ENCODE assay signal across 15 cellular contexts in the genomic region with DNA sequence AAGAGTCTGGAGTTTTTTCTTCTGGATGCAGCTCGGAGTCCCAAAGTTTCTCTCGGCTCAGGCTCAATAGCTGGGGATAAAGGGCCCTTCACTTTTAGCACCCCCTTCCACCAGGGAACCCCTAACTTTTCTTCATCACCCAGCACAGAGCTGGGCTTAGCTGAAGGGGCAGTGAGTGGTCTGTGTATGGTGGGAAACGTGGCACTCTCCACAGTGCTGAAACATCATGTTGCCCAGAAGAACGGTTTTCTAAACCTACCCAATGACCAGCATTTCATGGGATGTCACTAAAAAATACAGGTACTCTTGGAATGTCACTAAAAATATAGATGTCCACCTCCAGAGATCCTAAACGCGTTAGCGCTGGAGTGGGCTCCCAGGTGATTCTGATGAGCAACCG. TPM values are rescaled to one million over a fixed set of nuclear protein-coding genes. Genes with fewer than 3 reads are reported as not detected.
DNase-seq lines count a peak whose midpoint lies in the region; ATAC-seq and TF ChIP-seq lines count a peak whose summit lies in the region.
"Had no signal": no experiment of that assay in that cellular context is flagged by ENCODE, and none has a peak within 500 bp of the region (broad histone marks: within the 10 kb centered on the region; RNA-seq: fewer than 3 reads in every experiment).

No MANE protein-coding gene starts in this region.

- H3K36me3 Mint-ChIP-seq in H9 (ENCODE audit: insufficient read depth in 1 of 3, low read depth in 3 of 3) = peaks cover 4 to 12% (median 4%) of the 10 kb centered on the region in 3 experiments
- H3K36me3 Mint-ChIP-seq in WTC11 = peaks cover 7% of the 10 kb centered on the region
- H3K36me3 Mint-ChIP-seq: CD14-positive monocyte; CD8-positive, alpha-beta T cell had no signal

- H3K18ac ChIP-seq in H9 (ENCODE audit: insufficient read length, low read depth, low read length) = no peak overlapping the region

- intact Hi-C loops in right cardiac atrium (cut with DNase I) = no loop called here

- H2AFZ ChIP-seq in H9 (ENCODE audit: low read length) = no peak overlapping the region

- H3K9me3 Mint-ChIP-seq in H9 (peaks cover 5 to 8% of the 10 kb centered on the region in 2 experiments), WTC11 (peaks cover 12% of the 10 kb centered on the region)

- H3K4me3 Mint-ChIP-seq in H9 = no peak overlapping the region
- no peak overlapping the region for H3K4me3 Mint-ChIP-seq in WTC11
- H3K4me3 Mint-ChIP-seq: CD14-positive monocyte; CD8-positive, alpha-beta T cell had no signal

- ATAC-seq in WTC11 = peak; percentile 47
- no peak for ATAC-seq in GM19452 (IDR thresholded peaks at IDR 0.05; ENCODE audit: unreplicated experiment)
- no peak for ATAC-seq in right cardiac atrium
- ATAC-seq: CD8-positive, alpha-beta T cell had no signal

- H3K36me3 ChIP-seq in iPS-20b (ENCODE audit: insufficient read depth, low read depth, low read length) = no peaks in the 10 kb centered on the region

- H3K14ac ChIP-seq in H9 (ENCODE audit: insufficient read depth, low read length) = no peak overlapping the region

- H3K27me3 ChIP-seq in H9 (ENCODE audit: insufficient read depth, low read length) (no peaks in the 10 kb centered on the region), iPS-20b (ENCODE audit: insufficient read depth, low read length) (no peaks in the 10 kb centered on the region), right cardiac atrium (ENCODE audit: control insufficient read depth, insufficient read depth) (no peaks in the 10 kb centered on the region)

- no peak overlapping the region for H3K23ac ChIP-seq in H9 (ENCODE audit: insufficient read length, low read depth, low read length)

- no peak overlapping the region for H3K27ac Mint-ChIP-seq in H9
- H3K27ac Mint-ChIP-seq in WTC11 = no peak overlapping the region; the same call in 1 of the 2 replicates
- H3K27ac Mint-ChIP-seq: CD14-positive monocyte; CD8-positive, alpha-beta T cell had no signal

- H3K4me3 ChIP-seq in iPS-20b (ENCODE audit: low read length) (peak overlapping the region; percentile 13; the same call in 1 of the 2 replicates), right cardiac atrium (ENCODE audit: low read length) (no peak overlapping the region)

- H3K4me1 Mint-ChIP-seq in H9 (peaks cover 11 to 13% of the 10 kb centered on the region in 2 experiments), WTC11 (peaks cover 15% of the 10 kb centered on the region)
- H3K4me1 Mint-ChIP-seq: CD14-positive monocyte had no signal

- CTCF ChIA-PET in WTC11 (lab: Charles Lee) = interaction anchor here (0.8 to 2.5 kb wide), 3 partner anchors 11 to 27 kb away, joined by 3 to 18 read pairs (median 3); no protein-coding TSS in a partner anchor

- no peaks in the 10 kb centered on the region for H3K9me3 ChIP-seq in H9 (ENCODE audit: control insufficient read depth, low read depth, low read length)
- 0 out of 2 replicates have a peak, but pooled peaks cover 3% of the 10 kb centered on the region for H3K9me3 ChIP-seq in iPS-20b (ENCODE audit: insufficient read depth, low read depth, low read length)
- H3K9me3 ChIP-seq in right cardiac atrium (ENCODE audit: control insufficient read depth, low read length) = no peaks in the 10 kb centered on the region

- H4K20me1 ChIP-seq in H9 (ENCODE audit: control insufficient read depth, insufficient read depth, insufficient read length) = no peaks in the 10 kb centered on the region

- no peak overlapping the region for H2BK120ac ChIP-seq in H9 (ENCODE audit: low read depth, low read length, poor library complexity, severe bottlenecking)

- H2AK5ac ChIP-seq in H9 (ENCODE audit: insufficient read length, low read length) = no peak overlapping the region

- no peak overlapping the region for H3K4ac ChIP-seq in H9 (ENCODE audit: low read depth, low read length)

- no peak overlapping the region for H2BK12ac ChIP-seq in H9 (ENCODE audit: insufficient read length, low read depth, low read length)

- no peak overlapping the region for H3K56ac ChIP-seq in H9 (ENCODE audit: insufficient read length, low read depth, low read length)

- DNase-seq in H9 = no peak
- DNase-seq in WTC11 (ENCODE audit: low spot score) = no peak
- DNase-seq in GM13977 (ENCODE audit: low spot score) = no peak
- no peak for DNase-seq in DMS53 (lab: John Stamatoyannopoulos, UW)
- DNase-seq in right cardiac atrium = no peak
- DNase-seq: CD8-positive, alpha-beta T cell; GF-D8; IMR-90 had no signal

- no peak overlapping the region for H3K9ac ChIP-seq in H9 (ENCODE audit: extremely low read depth, insufficient read length, low read length)
- H3K9ac ChIP-seq in iPS-20b (ENCODE audit: low read depth, low read length) = peak overlapping the region; percentile 30; the same call in 1 of the 2 replicates
- H3K9ac ChIP-seq: KMS-11 had no signal

- H2BK15ac ChIP-seq in H9 (ENCODE audit: low read depth, low read length) = no peak overlapping the region

- H3K27ac ChIP-seq in H9 (ENCODE audit: insufficient read length, low read depth, low read length) (no peak overlapping the region), iPS-20b (ENCODE audit: low read length) (no peak overlapping the region), right cardiac atrium (ENCODE audit: low read length) (no peak overlapping the region)
- H3K27ac ChIP-seq: KMS-11 had no signal

- H3K27me3 Mint-ChIP-seq in H9 (ENCODE audit: low read depth) (peaks cover 10% of the 10 kb centered on the region), WTC11 (ENCODE audit: low read depth) (peaks cover 16% of the 10 kb centered on the region)

- no peak overlapping the region for H3T11ph ChIP-seq in H9 (ENCODE audit: low read length)

- H3K4me1 ChIP-seq in H9 (ENCODE audit: insufficient read depth, low read length) (no peaks in the 10 kb centered on the region), iPS-20b (ENCODE audit: insufficient read depth, low read length) (peaks cover 3% of the 10 kb centered on the region; the same call in 1 of the 2 replicates), right cardiac atrium (ENCODE audit: control insufficient read depth, insufficient read depth, low read length) (no peaks in the 10 kb centered on the region)

- H2BK20ac ChIP-seq in H9 (ENCODE audit: low read depth, low read length, poor library complexity, severe bottlenecking) = no peak overlapping the region

- H3K4me2 ChIP-seq in H9 (ENCODE audit: insufficient read depth, insufficient read length, low read length) = peak overlapping the region; percentile 9
- H3K4me2 ChIP-seq: KMS-11 had no signal

- no peak overlapping the region for H4K8ac ChIP-seq in H9 (replicated peaks; ENCODE audit: insufficient read length, low read depth, low read length)

- H2BK5ac ChIP-seq in H9 (ENCODE audit: insufficient read length, low read length) = no peak overlapping the region

- no peaks in the 10 kb centered on the region for H3K79me1 ChIP-seq in H9 (ENCODE audit: insufficient read depth, low read depth, low read length, poor library complexity, severe bottlenecking)

- no peaks in the 10 kb centered on the region for H3K79me2 ChIP-seq in H9 (ENCODE audit: insufficient read depth, low read length)

- POLR2A ChIA-PET in WTC11 (lab: Charles Lee) = no interaction called here

- no peak overlapping the region for H4K5ac ChIP-seq in H9 (ENCODE audit: insufficient read length, low read depth, low read length)

- H3K23me2 ChIP-seq in H9 (ENCODE audit: insufficient read length, low read depth, low read length, poor library complexity, severe bottlenecking) = no peaks in the 10 kb centered on the region

- no peak overlapping the region for H4K91ac ChIP-seq in H9 (ENCODE audit: insufficient read length, low read depth, low read length)

- no CpG with 5 or more reads among the region's 8 CpGs for WGBS in H9 (ENCODE audit: extremely low coverage, insufficient read length, low lambda C conversion rate)
- 72% methylated on average over 8 of the region's 8 CpGs for WGBS in right cardiac atrium

- in situ Hi-C loops in GM13977 (cut with MboI; ENCODE audit: low pct_unique_long_range_greater_than_20kb, low sequenced_read_pairs, unreplicated experiment) = no loop called here

- no peak for TF ChIP-seq CTCF in H9 (conservative IDR thresholded peaks at IDR 0.05)
- no peak for TF ChIP-seq CTCF in WTC11 (IDR thresholded peaks at IDR 0.05)
- TF ChIP-seq CTCF in GM13977 (IDR thresholded peaks at IDR 0.05; ENCODE audit: extremely low read depth, insufficient read depth, missing control alignments) = no peak

TF ChIP-seq in WTC11, 78 proteins besides CTCF, POLR2A, EP300 and RAD21 (continues in another document):
- no peak for TF ChIP-seq NFYB (CRISPR knock-in tag; conservative IDR thresholded peaks at IDR 0.05; ENCODE audit: low read depth)
- TF ChIP-seq NR2C2 (CRISPR knock-in tag; IDR thresholded peaks at IDR 0.05) = no peak
- TF ChIP-seq USF2 (CRISPR knock-in tag; IDR thresholded peaks at IDR 0.05) = no peak
- TF ChIP-seq CREB1 (CRISPR knock-in tag; IDR thresholded peaks at IDR 0.05) = no peak
- TF ChIP-seq ZNF138 (CRISPR knock-in tag; conservative IDR thresholded peaks at IDR 0.05) = no peak
- TF ChIP-seq FOXK1 (CRISPR knock-in tag; IDR thresholded peaks at IDR 0.05) = no peak
- TF ChIP-seq CBFB (CRISPR knock-in tag; IDR thresholded peaks at IDR 0.05; ENCODE audit: low read depth) = no peak

RNA-seq across cellular contexts. Expression of gene ERN2, which starts 12.0 kb away (rescaled TPM):
- 1.2 and 2.1 TPM in 2 replicates for total RNA-seq in H9 (2021)
- 1.8 to 3.9 TPM (median 3.7 TPM) in 3 replicates for total RNA-seq in WTC11 (2021)
- under 1 TPM in 1 of 4 donors, not detected in 3; 0.28 TPM for total RNA-seq in right cardiac atrium
- not detected for polyA plus RNA-seq in right cardiac atrium
- total RNA-seq: CD8-positive, alpha-beta T cell; H4 had no signal
- polyA plus RNA-seq: CD14-positive monocyte had no signal

RNA-seq across cellular contexts. Expression of gene PLK1, which starts 22.4 kb away (rescaled TPM):
- total RNA-seq in H9 (2021) (138 and 140 TPM in 2 replicates), WTC11 (2021) (145 to 167 TPM (median 147 TPM) in 3 replicates), right cardiac atrium (1 to 10 TPM in 3 of 4 donors, under 1 TPM in 1; 0.91 to 2.2 (median 2.1) TPM)
- polyA plus RNA-seq in right cardiac atrium = 0.45 TPM
- polyA plus RNA-seq: CD14-positive monocyte had no signal

RNA-seq across cellular contexts. Expression of gene CHP2, which starts 53.8 kb away (rescaled TPM):
- total RNA-seq in H9 (2021) (1.1 and 1.4 TPM in 2 replicates), WTC11 (2021) (2.1 to 4.7 TPM (median 4.6 TPM) in 3 replicates), right cardiac atrium (not detected)
- polyA plus RNA-seq in right cardiac atrium = 0.07 TPM
- total RNA-seq: CD8-positive, alpha-beta T cell; H4; IMR-90 had no signal
- polyA plus RNA-seq: AG04450, BJ, CD14-positive monocyte, IMR-90 had no signal

RNA-seq across cellular contexts. Expression of gene DCTN5, which starts 59.8 kb away (rescaled TPM):
- 114 and 115 TPM in 2 replicates for total RNA-seq in H9 (2021)
- 54.0 to 65.8 TPM (median 60.0 TPM) in 3 replicates for total RNA-seq in WTC11 (2021)
- total RNA-seq in right cardiac atrium = 10 to 100 TPM; 41.7 to 44.7 (median 42.5) TPM
- polyA plus RNA-seq in right cardiac atrium = 12.4 TPM

RNA-seq across cellular contexts. Expression of gene PALB2, which starts 59.9 kb away (rescaled TPM):
- total RNA-seq in H9 (2021) (37.7 and 40.3 TPM in 2 replicates), WTC11 (2021) (23.8 to 32.1 TPM (median 25.1 TPM) in 3 replicates), right cardiac atrium (1 to 10 TPM; 5.5 to 6.8 (median 6.0) TPM)
- polyA plus RNA-seq in right cardiac atrium = 4.1 TPM

Comparison
In these comparisons a context has a peak if more than half of its experiments do, and no peak if none do; other contexts are left out.
1. RNA of gene PLK1, which starts 22.4 kb away (total RNA-seq): 145 to 167 TPM in WTC11 and 138 to 140 TPM in H9; 0.91 to 2.2 TPM in right cardiac atrium; every median in the first group is over 10 times any median in the second.